ENCODE assay signal across 8 cellular contexts in genomic region chr1:109466440-109467300, GRCh38. TPM values are rescaled to one million over a fixed set of nuclear protein-coding genes. Genes with fewer than 3 reads are reported as not detected.
DNase-seq lines count a peak whose midpoint lies in the region; ATAC-seq and TF ChIP-seq lines count a peak whose summit lies in the region.

Gene SYPL2, plus strand, starts transcription at chr1:109466546. Its CDS starts 298 bp downstream, at chr1:109466844.

- CTCF ChIA-PET in Panc1 (lab: Charles Lee), result no interaction called here

- peak; percentile 18; the same call in 1 of the 2 replicates for TF ChIP-seq CTCF in Panc1 (IDR thresholded peaks at IDR 0.05)
- TF ChIP-seq CTCF in type B pancreatic cell (conservative IDR thresholded peaks at IDR 0.05), result peak; percentile 24

- H3K4me3 Mint-ChIP-seq in memory B cell (peak within 1 kb of the TSS; percentile 30), type B pancreatic cell (peak within 1 kb of the TSS; percentile 86)

- DNase-seq in Daoy (ENCODE audit: low read depth) (peak; percentile 76), Panc1 (ENCODE audit: low read depth, low spot score) (no peak), memory B cell (ENCODE audit: low spot score in 2 of 2) (no peak), type B pancreatic cell (ENCODE audit: extremely low spot score, unreplicated experiment) (no peak), OCI-M1 (lab: John Stamatoyannopoulos, UW) (no peak), COLO829 (ENCODE audit: low spot score) (no peak), pons (ENCODE audit: low spot score) (no peak)

- H3K4me3 ChIP-seq in Panc1 (ENCODE audit: low read depth in 2 of 2, low read length in 2 of 2) (peak within 1 kb of the TSS; percentile 43 to 52), ectodermal cell (ENCODE audit: insufficient read depth, low read depth, low read length) (peak within 1 kb of the TSS; percentile 30)

- POLR2A ChIA-PET in Panc1 (lab: Charles Lee), result no interaction called here

- in situ Hi-C loops in Panc1 (cut with HindIII; ENCODE audit: low pct_unique_long_range_greater_than_20kb, low sequenced_read_pairs), result no loop called here

- no peaks in the 10 kb centered on the region for H3K36me3 Mint-ChIP-seq in memory B cell
- H3K36me3 Mint-ChIP-seq in type B pancreatic cell, result no peaks in the 10 kb centered on the region

- ATAC-seq in Panc1, result peak; percentile 87
- peak; percentile 32 for ATAC-seq in memory B cell (ENCODE audit: low read depth)

- H3K27ac ChIP-seq in Panc1 (ENCODE audit: low read length), result 0 out of 2 replicates have a peak within 1 kb of the TSS, but pooled peaks have one; percentile 23
- no peak within 1 kb of the TSS for H3K27ac ChIP-seq in ectodermal cell (ENCODE audit: insufficient read depth, low read depth, low read length, poor library complexity, severe bottlenecking)

- intact Hi-C loops in Panc1 (cut with micrococcal nuclease; ENCODE audit: unreplicated experiment), result no loop called here

- 1% methylated on average over 90 to 91 of the region's 91 CpGs for WGBS in ectodermal cell, 2 experiments

- H3K27me3 Mint-ChIP-seq in memory B cell, result peaks cover 28% of the 10 kb centered on the region
- H3K27me3 Mint-ChIP-seq in type B pancreatic cell, result peaks cover 92% of the 10 kb centered on the region

- H3K9me3 ChIP-seq in Panc1 (ENCODE audit: control insufficient read depth, insufficient read depth, low read depth, low read length) (no peaks in the 10 kb centered on the region), ectodermal cell (ENCODE audit: control insufficient read depth, low read length) (no peaks in the 10 kb centered on the region)

- no TSS peak for BruUV-seq in Panc1 (replicated peaks; lab: Mats Ljungman, UMichigan)

- H3K36me3 ChIP-seq in Panc1 (ENCODE audit: control insufficient read depth, insufficient read depth, low read length) (no peaks in the 10 kb centered on the region), ectodermal cell (ENCODE audit: control insufficient read depth, insufficient read depth, low read length) (no peaks in the 10 kb centered on the region)

- H3K27ac Mint-ChIP-seq in memory B cell, result no peak within 1 kb of the TSS
- H3K27ac Mint-ChIP-seq in type B pancreatic cell, result peak within 1 kb of the TSS; percentile 59

- H3K4me1 ChIP-seq in Panc1 (ENCODE audit: control insufficient read depth, insufficient read depth, low read length), result no peaks in the 10 kb centered on the region
- no peaks in the 10 kb centered on the region for H3K4me1 ChIP-seq in ectodermal cell (ENCODE audit: control insufficient read depth, insufficient read depth, low read length)

- H3K4me1 Mint-ChIP-seq in memory B cell (no peaks in the 10 kb centered on the region), type B pancreatic cell (ENCODE audit: unreplicated experiment) (no peaks in the 10 kb centered on the region)

- peaks cover 20% of the 10 kb centered on the region for H3K27me3 ChIP-seq in Panc1 (ENCODE audit: control insufficient read depth, insufficient read depth, low read length)
- peaks cover 88% of the 10 kb centered on the region for H3K27me3 ChIP-seq in ectodermal cell (ENCODE audit: control insufficient read depth, insufficient read depth, low read length, poor library complexity, severe bottlenecking)

- H3K9me3 Mint-ChIP-seq in memory B cell (no peaks in the 10 kb centered on the region), type B pancreatic cell (no peaks in the 10 kb centered on the region)

RNA-seq across cellular contexts. Expression of gene SYPL2, which starts in this region (rescaled TPM):
- total RNA-seq in Daoy (2014; rRNA removed; shearing (Covaris generic)), result 0.15 and 4.3 TPM in 2 replicates
- total RNA-seq in Panc1 (2021; ENCODE audit: unreplicated experiment) (0.74 TPM), type B pancreatic cell (ENCODE audit: low replicate concordance) (0.33 and 0.58 TPM in 2 replicates)
- 0.40 TPM for polyA plus RNA-seq in Panc1 (2012; ENCODE audit: insufficient read length)
- not detected for polyA plus RNA-seq in ectodermal cell (2013, experiment 1 of 4)
- polyA plus RNA-seq in ectodermal cell (2013, experiment 2 of 4), result not detected
- not detected for polyA plus RNA-seq in ectodermal cell (2013, experiment 3 of 4)
- not detected for polyA plus RNA-seq in ectodermal cell (2013, experiment 4 of 4)

Comparison
In these comparisons a context has a peak if more than half of its experiments do, and no peak if none do; other contexts are left out.
1. Peak in ATAC-seq, H3K4me3 ChIP-seq and H3K27ac ChIP-seq in Panc1; RNA of the gene not detected or under 1 TPM.